ENCODE assay signal across 13 cellular contexts in the genomic region with DNA sequence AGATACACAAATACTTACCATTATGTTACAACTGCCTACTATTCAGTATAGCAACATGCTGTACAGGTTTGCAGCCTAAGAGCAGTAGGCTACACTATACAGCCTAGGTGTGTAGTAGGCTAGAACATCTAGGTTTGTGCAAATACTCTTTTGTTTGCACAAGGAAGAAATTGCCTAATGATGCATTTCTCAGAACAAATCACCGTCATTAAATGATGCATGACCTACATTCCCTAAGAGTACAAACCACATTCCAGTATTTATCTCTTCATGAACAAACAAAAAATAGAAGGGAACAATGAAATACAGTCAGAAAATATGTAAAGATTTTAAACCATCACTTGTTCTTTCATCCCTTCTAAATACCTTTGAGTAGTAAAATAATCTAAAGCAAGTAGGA.
DNase-seq lines count a peak whose midpoint lies in the region; ATAC-seq, FAIRE-seq and TF ChIP-seq lines count a peak whose summit lies in the region.
"Had no signal": no experiment of that assay in that cellular context is flagged by ENCODE, and none has a peak within 500 bp of the region (broad histone marks: within the 10 kb centered on the region; RNA-seq: fewer than 3 reads in every experiment).

No MANE protein-coding gene starts in this region.

- WGBS in smooth muscle cell (ENCODE audit: low lambda C conversion rate) = 61% methylated on average over 1 of the region's 1 CpG

- H3K36me3 ChIP-seq in smooth muscle cell (ENCODE audit: low read depth) = peaks cover 8% of the 10 kb centered on the region

- intact Hi-C loops in head of caudate nucleus (cut with DNase I) = no loop called here

- no peak overlapping the region for H3K4me3 Mint-ChIP-seq in progenitor cell of endocrine pancreas (ENCODE audit: low read depth)
- H3K4me3 Mint-ChIP-seq in endothelial cell (ENCODE audit: unreplicated experiment) = no peak overlapping the region
- H3K4me3 Mint-ChIP-seq: activated CD4-positive, alpha-beta T cell treated with anti-CD3 and anti-CD28 coated beads, Interleukin-2, amount 10 ng/mL, durations not matched to agents 24 days and 14 days; natural killer cell treated with Interleukin-12 subunit alpha and Interleukin-12 subunit beta and Interleukin-15 and Interleukin-18, amount 100 ng/mL, for 72 hours had no signal

- no peaks in the 10 kb centered on the region for H3K9me3 Mint-ChIP-seq in progenitor cell of endocrine pancreas (ENCODE audit: low read depth)
- H3K9me3 Mint-ChIP-seq in endothelial cell (ENCODE audit: unreplicated experiment) = no peaks in the 10 kb centered on the region
- H3K9me3 Mint-ChIP-seq: activated CD4-positive, alpha-beta T cell treated with anti-CD3 and anti-CD28 coated beads, Interleukin-2, amount 10 ng/mL, durations not matched to agents 24 days and 14 days; natural killer cell treated with Interleukin-12 subunit alpha and Interleukin-12 subunit beta and Interleukin-15 and Interleukin-18, amount 100 ng/mL, for 72 hours had no signal

- DNase-seq in H54 (ENCODE audit: insufficient read length, low spot score) (no peak), NCI-H748 (lab: John Stamatoyannopoulos, UW; ENCODE audit: unreplicated experiment) (peak; percentile 56), fibroblast of gingiva (ENCODE audit: low read depth) (peak; percentile 77), progenitor cell of endocrine pancreas (ENCODE audit: low spot score, unreplicated experiment) (no peak), smooth muscle cell (lab: John Stamatoyannopoulos, UW; ENCODE audit: unreplicated experiment) (no peak), endothelial cell (ENCODE audit: low spot score) (no peak), head of caudate nucleus (no peak)
- DNase-seq: activated CD4-positive, alpha-beta T cell treated with anti-CD3 and anti-CD28 coated beads, Interleukin-2, amount 10 ng/mL, durations not matched to agents 24 days and 14 days; activated gamma-delta T cell; NCI-H2227 treated with DMSO at 0.1 percent for 48 hours; spleen had no signal

- H3K4me1 Mint-ChIP-seq in progenitor cell of endocrine pancreas (ENCODE audit: low read depth) (peaks cover 3% of the 10 kb centered on the region), endothelial cell (ENCODE audit: unreplicated experiment) (no peaks in the 10 kb centered on the region)
- H3K4me1 Mint-ChIP-seq: activated CD4-positive, alpha-beta T cell treated with anti-CD3 and anti-CD28 coated beads, Interleukin-2, amount 10 ng/mL, durations not matched to agents 24 days and 14 days had no signal

- H3K79me2 ChIP-seq in smooth muscle cell (ENCODE audit: low read depth) = no peaks in the 10 kb centered on the region

- no peak overlapping the region for H2AFZ ChIP-seq in smooth muscle cell (ENCODE audit: low read depth)

- TF ChIP-seq POLR2A in H54 (IDR thresholded peaks at IDR 0.05; ENCODE audit: low read depth, low read length) (no peak), GM18505 (IDR thresholded peaks at IDR 0.05; ENCODE audit: borderline replicate concordance, extremely low read depth, insufficient read depth, insufficient read length) (no peak)

- no peak overlapping the region for H3K4me3 ChIP-seq in smooth muscle cell
- H3K4me3 ChIP-seq: spleen had no signal

- H3K27me3 Mint-ChIP-seq in progenitor cell of endocrine pancreas (no peaks in the 10 kb centered on the region), endothelial cell (ENCODE audit: unreplicated experiment) (no peaks in the 10 kb centered on the region)
- H3K27me3 Mint-ChIP-seq: activated CD4-positive, alpha-beta T cell treated with anti-CD3 and anti-CD28 coated beads, Interleukin-2, amount 10 ng/mL, durations not matched to agents 24 days and 14 days; natural killer cell treated with Interleukin-12 subunit alpha and Interleukin-12 subunit beta and Interleukin-15 and Interleukin-18, amount 100 ng/mL, for 72 hours had no signal

- no peaks in the 10 kb centered on the region for H4K20me1 ChIP-seq in smooth muscle cell (ENCODE audit: low read depth)

- ATAC-seq in GM18505 (IDR thresholded peaks at IDR 0.05; ENCODE audit: unreplicated experiment) = no peak
- ATAC-seq: natural killer cell treated with Interleukin-12 subunit alpha and Interleukin-12 subunit beta and Interleukin-15 and Interleukin-18, amount 100 ng/mL, for 72 hours had no signal

- H3K9me3 ChIP-seq in smooth muscle cell (replicated peaks; ENCODE audit: low read depth) = no peaks in the 10 kb centered on the region
- H3K9me3 ChIP-seq: spleen had no signal

- no peak overlapping the region for H3K9ac ChIP-seq in smooth muscle cell (ENCODE audit: low read depth)

- H3K36me3 Mint-ChIP-seq in progenitor cell of endocrine pancreas (ENCODE audit: insufficient read depth) (peaks cover 11% of the 10 kb centered on the region), endothelial cell (ENCODE audit: low read depth, unreplicated experiment) (peaks cover 13% of the 10 kb centered on the region)

- TF ChIP-seq CTCF in progenitor cell of endocrine pancreas (IDR thresholded peaks at IDR 0.05; ENCODE audit: unreplicated experiment) (no peak), smooth muscle cell (IDR thresholded peaks at IDR 0.05; ENCODE audit: borderline replicate concordance, insufficient read depth, poor library complexity, severe bottlenecking) (no peak), endothelial cell (IDR thresholded peaks at IDR 0.05; ENCODE audit: unreplicated experiment) (no peak)

- no peaks in the 10 kb centered on the region for H3F3A ChIP-seq in smooth muscle cell (ENCODE audit: low read depth)

- FAIRE-seq in H54 (lab: Jason Lieb, UNC) = peak; percentile 33

- no peaks in the 10 kb centered on the region for H3K27me3 ChIP-seq in smooth muscle cell (ENCODE audit: low read depth)
- H3K27me3 ChIP-seq: spleen had no signal

- no peaks in the 10 kb centered on the region for H3K4me1 ChIP-seq in smooth muscle cell (ENCODE audit: low read depth)
- H3K4me1 ChIP-seq: spleen had no signal

- no peak overlapping the region for H3K4me2 ChIP-seq in smooth muscle cell

- H3K27ac Mint-ChIP-seq in progenitor cell of endocrine pancreas (peak overlapping the region; percentile 83), endothelial cell (ENCODE audit: unreplicated experiment) (no peak overlapping the region)
- H3K27ac Mint-ChIP-seq: activated CD4-positive, alpha-beta T cell treated with anti-CD3 and anti-CD28 coated beads, Interleukin-2, amount 10 ng/mL, durations not matched to agents 24 days and 14 days; natural killer cell treated with Interleukin-12 subunit alpha and Interleukin-12 subunit beta and Interleukin-15 and Interleukin-18, amount 100 ng/mL, for 72 hours had no signal

- H3K27ac ChIP-seq in smooth muscle cell (ENCODE audit: low read depth) = no peak overlapping the region
- H3K27ac ChIP-seq: spleen had no signal

Comparison
In these comparisons a context has a peak if more than half of its experiments do, and no peak if none do; other contexts are left out.
1. DNase-seq: peak in NCI-H748 (single experiment) and fibroblast of gingiva (single experiment); none in H54 (single experiment), progenitor cell of endocrine pancreas (single experiment), smooth muscle cell (single experiment), endothelial cell (single experiment) and head of caudate nucleus (0 of 42).